Comparison of ENCODE assay signal across 20 cellular contexts in genomic region chr11:72190581-72191205, GRCh38. TPM values are rescaled to one million over a fixed set of nuclear protein-coding genes. Genes with fewer than 3 reads are reported as not detected.
"Had no signal": no experiment of that assay in that cellular context is flagged by ENCODE, and none has a peak within 500 bp of the region (broad histone marks: within the 10 kb centered on the region; RNA-seq: fewer than 3 reads in every experiment).

No MANE protein-coding gene starts in this region.

- ATAC-seq: activated CD4-positive, CD25-positive, alpha-beta regulatory T cell treated with anti-CD3 and anti-CD28 coated beads, Interleukin-2, amount 50 U/mL, for 24 hours; mucosa of descending colon; natural killer cell; stimulated activated memory B cell treated with anti-CD40 and anti-IgM and Interleukin-4, amounts not matched to agents 10 μg/mL and 1 μg/mL and 100 μg/mL, for 72 hours had no signal

- H3K4me1 Mint-ChIP-seq: activated naive CD8-positive, alpha-beta T cell treated with anti-CD3 and anti-CD28 coated beads for 36 hours; natural killer cell; stimulated activated memory B cell treated with anti-CD40 and anti-IgM and Interleukin-4, amounts not matched to agents 10 μg/mL and 1 μg/mL and 100 μg/mL, for 72 hours had no signal

- H3K36me3 Mint-ChIP-seq: activated naive CD8-positive, alpha-beta T cell treated with anti-CD3 and anti-CD28 coated beads for 36 hours; natural killer cell; stimulated activated memory B cell treated with anti-CD40 and anti-IgM and Interleukin-4, amounts not matched to agents 10 μg/mL and 1 μg/mL and 100 μg/mL, for 72 hours had no signal

- DNase-seq: activated CD4-positive, alpha-beta T cell treated with anti-CD3 and anti-CD28 coated beads, Interleukin-2, amount 50 U/mL, for 1 hour; activated naive CD8-positive, alpha-beta T cell treated with anti-CD3 and anti-CD28 coated beads for 36 hours; activated T-cell treated with anti-CD3 and anti-CD28 coated beads for 4 hours; amniotic stem cell; erythroblast; foreskin melanocyte; left ventricle myocardium inferior; mucosa of descending colon; natural killer cell; nucleus accumbens; sigmoid colon; spleen; stimulated activated CD4-positive, alpha-beta T cell treated with anti-CD3 and anti-CD28 coated beads, Interleukin-4, amount 100 ng/mL, for 4 hours had no signal

- H3K36me3 ChIP-seq: cardiac muscle cell, left ventricle myocardium inferior, sigmoid colon, spleen had no signal

- H3K4me3 Mint-ChIP-seq: activated naive CD8-positive, alpha-beta T cell treated with anti-CD3 and anti-CD28 coated beads for 36 hours; natural killer cell; stimulated activated memory B cell treated with anti-CD40 and anti-IgM and Interleukin-4, amounts not matched to agents 10 μg/mL and 1 μg/mL and 100 μg/mL, for 72 hours; T-helper 1 cell treated with Interleukin-12 subunit alpha and Interleukin-12 subunit beta and Interleukin-4 antibody, amounts not matched to agents 30 μg/mL and 1 μg/mL, for 36 hours had no signal

- H3K27me3 ChIP-seq: cardiac muscle cell, sigmoid colon, spleen had no signal

- H3K9me3 ChIP-seq: left ventricle myocardium inferior, mucosa of descending colon, sigmoid colon, spleen had no signal

- H3K4me1 ChIP-seq: left ventricle myocardium inferior, sigmoid colon, spleen had no signal

- H3K27me3 Mint-ChIP-seq: activated naive CD8-positive, alpha-beta T cell treated with anti-CD3 and anti-CD28 coated beads for 36 hours; stimulated activated memory B cell treated with anti-CD40 and anti-IgM and Interleukin-4, amounts not matched to agents 10 μg/mL and 1 μg/mL and 100 μg/mL, for 72 hours had no signal

- H3K9me3 Mint-ChIP-seq: activated naive CD8-positive, alpha-beta T cell treated with anti-CD3 and anti-CD28 coated beads for 36 hours; natural killer cell; stimulated activated memory B cell treated with anti-CD40 and anti-IgM and Interleukin-4, amounts not matched to agents 10 μg/mL and 1 μg/mL and 100 μg/mL, for 72 hours; T-helper 1 cell treated with Interleukin-12 subunit alpha and Interleukin-12 subunit beta and Interleukin-4 antibody, amounts not matched to agents 30 μg/mL and 1 μg/mL, for 36 hours had no signal

- H3K27ac ChIP-seq: cardiac muscle cell, left ventricle myocardium inferior, sigmoid colon, spleen had no signal

- H3K4me3 ChIP-seq: cardiac muscle cell, left ventricle myocardium inferior, mucosa of descending colon, sigmoid colon, spleen had no signal

- H3K27ac Mint-ChIP-seq: activated naive CD8-positive, alpha-beta T cell treated with anti-CD3 and anti-CD28 coated beads for 36 hours; natural killer cell; stimulated activated memory B cell treated with anti-CD40 and anti-IgM and Interleukin-4, amounts not matched to agents 10 μg/mL and 1 μg/mL and 100 μg/mL, for 72 hours; T-helper 1 cell treated with Interleukin-12 subunit alpha and Interleukin-12 subunit beta and Interleukin-4 antibody, amounts not matched to agents 30 μg/mL and 1 μg/mL, for 36 hours had no signal

RNA-seq across cellular contexts. Expression of gene FOLR1, which starts 1.2 kb away (rescaled TPM):
- total RNA-seq: activated naive CD8-positive, alpha-beta T cell treated with anti-CD3 and anti-CD28 coated beads for 36 hours; mucosa of descending colon; natural killer cell; spleen had no signal

RNA-seq across cellular contexts. Expression of gene FOLR2, which starts 25.9 kb away (rescaled TPM):
- total RNA-seq: activated naive CD8-positive, alpha-beta T cell treated with anti-CD3 and anti-CD28 coated beads for 36 hours; cardiac muscle cell; kidney epithelial cell; natural killer cell; renal cortical epithelial cell had no signal
- polyA plus RNA-seq: cardiac muscle cell had no signal

RNA-seq across cellular contexts. Expression of gene PHOX2A, which starts 53.3 kb away (rescaled TPM):
- total RNA-seq: activated naive CD8-positive, alpha-beta T cell treated with anti-CD3 and anti-CD28 coated beads for 36 hours; kidney epithelial cell; left ventricle myocardium inferior; natural killer cell; renal cortical epithelial cell; spleen had no signal
- polyA plus RNA-seq: cardiac muscle cell had no signal

RNA-seq across cellular contexts. Expression of gene FOLR3, which starts 55.2 kb away (rescaled TPM):
- total RNA-seq: activated naive CD8-positive, alpha-beta T cell treated with anti-CD3 and anti-CD28 coated beads for 36 hours; cardiac muscle cell; kidney epithelial cell; mucosa of descending colon; sigmoid colon; urinary bladder had no signal
- polyA plus RNA-seq: cardiac muscle cell had no signal
